In the genomic region with DNA sequence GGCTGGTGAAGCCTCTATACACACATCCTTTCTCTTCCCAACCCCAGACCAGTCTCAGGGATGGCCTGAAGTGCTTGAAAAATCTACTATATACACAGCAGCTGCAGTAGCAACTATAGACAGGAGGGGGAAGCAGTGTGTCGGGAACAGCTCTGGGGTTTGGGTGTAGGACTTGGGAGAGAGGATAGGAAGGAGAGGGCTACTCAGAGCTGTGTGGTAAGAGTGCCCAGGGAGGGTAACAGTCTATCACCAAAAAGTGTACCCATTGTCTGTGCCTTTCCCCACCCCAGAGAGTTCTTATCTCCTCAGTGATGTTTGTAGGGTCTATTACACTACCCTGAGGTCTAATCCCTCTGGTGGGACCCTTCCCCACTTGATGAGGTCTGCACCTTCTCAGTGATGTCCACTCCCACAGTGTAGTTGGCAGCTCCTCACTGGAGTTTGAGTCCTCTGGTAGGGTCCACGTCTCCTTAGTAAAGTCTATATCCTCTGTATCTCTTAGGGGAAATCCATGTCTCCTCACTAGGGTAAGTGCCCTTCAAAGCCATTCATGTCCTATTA, we compare ENCODE assay signal across 8 cellular contexts. TPM values are rescaled to one million over a fixed set of nuclear protein-coding genes. Genes with fewer than 3 reads are reported as not detected.
DNase-seq lines count a peak whose midpoint lies in the region; ATAC-seq and TF ChIP-seq lines count a peak whose summit lies in the region.

No MANE protein-coding gene starts in this region.

- H3K4me1 ChIP-seq in OCI-LY7 (ENCODE audit: insufficient read depth, low read length, poor library complexity, severe bottlenecking): peaks cover 43% of the 10 kb centered on the region

- H3K4me3 Mint-ChIP-seq in natural killer cell: peak overlapping the region; percentile 87

- H3K36me3 ChIP-seq in OCI-LY7 (ENCODE audit: insufficient read depth, low read length): no peaks in the 10 kb centered on the region

- no peaks in the 10 kb centered on the region for H3K9me3 Mint-ChIP-seq in natural killer cell

- no peaks in the 10 kb centered on the region for H3K79me2 ChIP-seq in OCI-LY7 (ENCODE audit: insufficient read depth, low read depth, low read length)

- H3K4me1 Mint-ChIP-seq in natural killer cell: peaks cover 34 to 58% of the 10 kb centered on the region in 2 donors

- no TSS peak for BruUV-seq in OCI-LY7 (replicated peaks; lab: Mats Ljungman, UMichigan)

- H3K27ac ChIP-seq in OCI-LY7 (ENCODE audit: low read depth, low read length, poor library complexity, severe bottlenecking): no peak overlapping the region

- no peak overlapping the region for H3K4me2 ChIP-seq in OCI-LY7 (ENCODE audit: low read length)

- H3K9me3 ChIP-seq in OCI-LY7 (ENCODE audit: low read length): no peaks in the 10 kb centered on the region

- peaks cover 6 to 20% of the 10 kb centered on the region in 2 donors for H3K27me3 Mint-ChIP-seq in natural killer cell (ENCODE audit: low read depth in 2 of 2)

- POLR2A ChIA-PET in OCI-LY7 (lab: Charles Lee): interaction anchor here (0.5 to 0.7 kb wide), 3 partner anchors 40 to 356 kb away, joined by 4 to 5 read pairs (median 4); a partner anchor contains a TSS

- ATAC-seq in natural killer cell (no peak), HG02981 (IDR thresholded peaks at IDR 0.05; ENCODE audit: unreplicated experiment) (no peak)

- intact Hi-C loops in OCI-LY7 (cut with micrococcal nuclease; ENCODE audit: unreplicated experiment): loop anchor here (1.0 to 10.0 kb wide), 5 partner anchors 81 to 401 kb away; a partner anchor contains a TSS
- intact Hi-C loops in natural killer cell (cut with micrococcal nuclease): no loop called here

- H3K4me3 ChIP-seq in OCI-LY7 (ENCODE audit: low read depth, low read length, poor library complexity, severe bottlenecking): no peak overlapping the region

- H4K20me1 ChIP-seq in OCI-LY7 (ENCODE audit: insufficient read depth, low read length): no peaks in the 10 kb centered on the region

- no peaks in the 10 kb centered on the region for H3K9me2 ChIP-seq in OCI-LY7 (ENCODE audit: insufficient read depth, low read length)

- CTCF ChIA-PET in OCI-LY7 (lab: Charles Lee; ENCODE audit: unreplicated experiment): interaction anchor here (0.6 to 2.3 kb wide), 4 partner anchors 78 to 98 kb away, joined by 3 to 14 read pairs (median 6); a partner anchor contains a TSS

- H3K36me3 Mint-ChIP-seq in natural killer cell: no peaks in the 10 kb centered on the region

- DNase-seq in DMS153 (lab: John Stamatoyannopoulos, UW) (peak; percentile 77), Kasumi-1 (lab: John Stamatoyannopoulos, UW) (peak; percentile 91 to 96), OCI-LY7 (ENCODE audit: low spot score) (peak; percentile 79), activated T-helper 1 cell treated with Interleukin-2 at 50 U/mL for 16 hours (ENCODE audit: low read depth) (peak; percentile 19), fibroblast of peridontal ligament (ENCODE audit: extremely low read depth) (peak; percentile 93), natural killer cell (no peak), superior temporal gyrus (ENCODE audit: extremely low spot score) (peak; percentile 94)

- H2AFZ ChIP-seq in OCI-LY7 (ENCODE audit: low read length): no peak overlapping the region

- H3K27ac Mint-ChIP-seq in natural killer cell: peak overlapping the region in 1 of 2 donors; percentile 81

- TF ChIP-seq CTCF in OCI-LY7 (conservative IDR thresholded peaks at IDR 0.05; ENCODE audit: low read length) (peak; percentile 94), natural killer cell (IDR thresholded peaks at IDR 0.05) (peak; percentile 16)

RNA-seq across cellular contexts. Expression of a gene that starts 1.5 kb away (rescaled TPM):
- total RNA-seq in OCI-LY7 (2014; rRNA removed; shearing (Covaris generic)): 1.5 and 2.7 TPM in 2 replicates
- total RNA-seq in OCI-LY7 (2022) (0.98 and 1.8 TPM in 2 replicates), natural killer cell (10 to 100 TPM in 2 of 3 donors, 1 to 10 TPM in 1; 7.4 to 12.8 (median 12.1) TPM)

RNA-seq across cellular contexts. Expression of a gene that starts 2.2 kb away (rescaled TPM):
- 21.0 and 21.4 TPM in 2 replicates for total RNA-seq in OCI-LY7 (2014; rRNA removed; shearing (Covaris generic))
- 18.2 and 19.9 TPM in 2 replicates for total RNA-seq in OCI-LY7 (2022)
- 10 to 100 TPM in 1 of 3 donors, 1 to 10 TPM in 2; 2.4 to 11.4 (median 7.5) TPM for total RNA-seq in natural killer cell

RNA-seq across cellular contexts. Expression of a gene that starts 48.7 kb away (rescaled TPM):
- total RNA-seq in OCI-LY7 (2014; rRNA removed; shearing (Covaris generic)): 8.8 and 13.1 TPM in 2 replicates
- total RNA-seq in OCI-LY7 (2022) (24.4 and 26.5 TPM in 2 replicates), natural killer cell (10 to 100 TPM; 34.7 to 41.6 (median 37.0) TPM)
